8 cellular contexts compared by ENCODE assay signal in genomic region chr2:46499392-46499785, GRCh38. TPM values are rescaled to one million over a fixed set of nuclear protein-coding genes. Genes with fewer than 3 reads are reported as not detected.
A peak's percentile ranks its signal among the peaks of the same experiment; 100 is the strongest.
DNase-seq lines count a peak whose midpoint lies in the region; ATAC-seq and TF ChIP-seq lines count a peak whose summit lies in the region.

No MANE protein-coding gene starts in this region.

- DNase-seq in HL-60 (ENCODE audit: low read depth in 1 of 2, low spot score in 1 of 2) (no peak), NCI-H1694 treated with DMSO at 0.1 percent for 48 hours (lab: John Stamatoyannopoulos, UW) (no peak)
- DNase-seq in activated naive CD8-positive, alpha-beta T cell treated with anti-CD3 and anti-CD28 coated beads, Interleukin-2, amount 10 ng/mL, durations not matched to agents 7 days and 5 days = no peak

- H3K4me3 ChIP-seq in HL-60 (replicated peaks; ENCODE audit: insufficient read depth, low read length) (peak overlapping the region; percentile 48), iPS-18a (ENCODE audit: low read length) (peak overlapping the region; percentile 88)

- no peak overlapping the region for H3K27ac Mint-ChIP-seq in activated naive CD8-positive, alpha-beta T cell treated with anti-CD3 and anti-CD28 coated beads, Interleukin-2, amount 10 ng/mL, durations not matched to agents 7 days and 5 days
- peak overlapping the region; percentile 72 for H3K27ac Mint-ChIP-seq in stimulated activated memory B cell treated with anti-CD40 and anti-IgM and Interleukin-4, amounts not matched to agents 10 μg/mL and 1 μg/mL and 100 μg/mL, for 72 hours

- H3K4me3 Mint-ChIP-seq in activated naive CD8-positive, alpha-beta T cell treated with anti-CD3 and anti-CD28 coated beads, Interleukin-2, amount 10 ng/mL, durations not matched to agents 7 days and 5 days = peak overlapping the region; percentile 96
- H3K4me3 Mint-ChIP-seq in stimulated activated memory B cell treated with anti-CD40 and anti-IgM and Interleukin-4, amounts not matched to agents 10 μg/mL and 1 μg/mL and 100 μg/mL, for 72 hours = peak overlapping the region; percentile 87

- H3K27me3 Mint-ChIP-seq in activated naive CD8-positive, alpha-beta T cell treated with anti-CD3 and anti-CD28 coated beads, Interleukin-2, amount 10 ng/mL, durations not matched to agents 7 days and 5 days = peaks cover 29% of the 10 kb centered on the region
- H3K27me3 Mint-ChIP-seq in stimulated activated memory B cell treated with anti-CD40 and anti-IgM and Interleukin-4, amounts not matched to agents 10 μg/mL and 1 μg/mL and 100 μg/mL, for 72 hours = no peaks in the 10 kb centered on the region

- H3K27me3 ChIP-seq in HL-60 (ENCODE audit: insufficient read depth, poor library complexity, severe bottlenecking) (no peaks in the 10 kb centered on the region), iPS-18a (ENCODE audit: control insufficient read depth, insufficient read depth, low read length) (peaks cover 26% of the 10 kb centered on the region)

- no peaks in the 10 kb centered on the region for H3K9me3 Mint-ChIP-seq in activated naive CD8-positive, alpha-beta T cell treated with anti-CD3 and anti-CD28 coated beads, Interleukin-2, amount 10 ng/mL, durations not matched to agents 7 days and 5 days
- no peaks in the 10 kb centered on the region for H3K9me3 Mint-ChIP-seq in stimulated activated memory B cell treated with anti-CD40 and anti-IgM and Interleukin-4, amounts not matched to agents 10 μg/mL and 1 μg/mL and 100 μg/mL, for 72 hours

- H3K27ac ChIP-seq in HL-60 (replicated peaks) (no peak overlapping the region), iPS-18a (ENCODE audit: low read length) (no peak overlapping the region)

- H3K36me3 ChIP-seq in iPS-18a (ENCODE audit: control insufficient read depth, low read depth, low read length) = no peaks in the 10 kb centered on the region

- no peaks in the 10 kb centered on the region for H3K36me3 Mint-ChIP-seq in activated naive CD8-positive, alpha-beta T cell treated with anti-CD3 and anti-CD28 coated beads, Interleukin-2, amount 10 ng/mL, durations not matched to agents 7 days and 5 days
- H3K36me3 Mint-ChIP-seq in stimulated activated memory B cell treated with anti-CD40 and anti-IgM and Interleukin-4, amounts not matched to agents 10 μg/mL and 1 μg/mL and 100 μg/mL, for 72 hours = no peaks in the 10 kb centered on the region

- no peak for TF ChIP-seq CTCF in HL-60 (IDR thresholded peaks at IDR 0.05; ENCODE audit: insufficient read depth, low read length)

- no peak for ATAC-seq in activated naive CD8-positive, alpha-beta T cell treated with anti-CD3 and anti-CD28 coated beads, Interleukin-2, amount 10 ng/mL, durations not matched to agents 7 days and 5 days (ENCODE audit: low read depth)
- ATAC-seq in stimulated activated memory B cell treated with anti-CD40 and anti-IgM and Interleukin-4, amounts not matched to agents 10 μg/mL and 1 μg/mL and 100 μg/mL, for 72 hours = no peak
- ATAC-seq in HG03045 (IDR thresholded peaks at IDR 0.05; ENCODE audit: unreplicated experiment) (no peak), GM19467 (IDR thresholded peaks at IDR 0.05; ENCODE audit: unreplicated experiment) (no peak), GM21423 (IDR thresholded peaks at IDR 0.05; ENCODE audit: unreplicated experiment) (no peak)

- H3K4me1 Mint-ChIP-seq in activated naive CD8-positive, alpha-beta T cell treated with anti-CD3 and anti-CD28 coated beads, Interleukin-2, amount 10 ng/mL, durations not matched to agents 7 days and 5 days = peaks cover 11% of the 10 kb centered on the region
- peaks cover 11% of the 10 kb centered on the region for H3K4me1 Mint-ChIP-seq in stimulated activated memory B cell treated with anti-CD40 and anti-IgM and Interleukin-4, amounts not matched to agents 10 μg/mL and 1 μg/mL and 100 μg/mL, for 72 hours

- POLR2A ChIA-PET in activated naive CD8-positive, alpha-beta T cell treated with anti-CD3 and anti-CD28 coated beads, Interleukin-2, amount 10 ng/mL, durations not matched to agents 7 days and 5 days (lab: Charles Lee) = no interaction called here

- no peaks in the 10 kb centered on the region for H3K9me3 ChIP-seq in iPS-18a (ENCODE audit: control insufficient read depth, low read depth, low read length)

- no peak overlapping the region for H3K9ac ChIP-seq in iPS-18a (ENCODE audit: low read length)

- H3K4me1 ChIP-seq in iPS-18a (ENCODE audit: control insufficient read depth, low read depth, low read length) = no peaks in the 10 kb centered on the region

RNA-seq across cellular contexts. Expression of gene TMEM247, which starts 20.0 kb away (rescaled TPM):
- total RNA-seq in activated naive CD8-positive, alpha-beta T cell treated with anti-CD3 and anti-CD28 coated beads, Interleukin-2, amount 10 ng/mL, durations not matched to agents 7 days and 5 days = not detected

RNA-seq across cellular contexts. Expression of gene RHOQ, which starts 42.9 kb away (rescaled TPM):
- total RNA-seq in activated naive CD8-positive, alpha-beta T cell treated with anti-CD3 and anti-CD28 coated beads, Interleukin-2, amount 10 ng/mL, durations not matched to agents 7 days and 5 days = 10 to 100 TPM; 16.7 to 21.8 TPM

RNA-seq across cellular contexts. Expression of gene ATP6V1E2, which starts 43.0 kb away (rescaled TPM):
- total RNA-seq in activated naive CD8-positive, alpha-beta T cell treated with anti-CD3 and anti-CD28 coated beads, Interleukin-2, amount 10 ng/mL, durations not matched to agents 7 days and 5 days = 10 to 100 TPM in 1 of 2 experiments, 1 to 10 TPM in 1; 9.6 to 10.7 TPM
